Comparison of ENCODE assay signal across 10 cellular contexts in genomic region chr1:89516055-89516454, GRCh38. TPM values are rescaled to one million over a fixed set of nuclear protein-coding genes. Genes with fewer than 3 reads are reported as not detected.
DNase-seq lines count a peak whose midpoint lies in the region; ATAC-seq and TF ChIP-seq lines count a peak whose summit lies in the region.
"Had no signal": no experiment of that assay in that cellular context is flagged by ENCODE, and none has a peak within 500 bp of the region (broad histone marks: within the 10 kb centered on the region; RNA-seq: fewer than 3 reads in every experiment).

No MANE protein-coding gene starts in this region.

- no peaks in the 10 kb centered on the region for H3K36me3 Mint-ChIP-seq in activated T-helper 17 cell treated with anti-CD3 and anti-CD28 coated beads, Interleukin-2, amount 50 U/mL, for 72 hours (ENCODE audit: low read depth)

- no peaks in the 10 kb centered on the region for H3K9me2 ChIP-seq in hepatocyte (replicated peaks; ENCODE audit: insufficient read depth)

- H3K79me2 ChIP-seq in hepatocyte, result no peaks in the 10 kb centered on the region

- H3K27me3 ChIP-seq in hepatocyte, result no peaks in the 10 kb centered on the region

- H3K4me2 ChIP-seq in hepatocyte, result no peak overlapping the region

- H3K4me3 Mint-ChIP-seq in activated T-helper 17 cell treated with anti-CD3 and anti-CD28 coated beads, Interleukin-2, amount 50 U/mL, for 72 hours, result no peak overlapping the region

- H3K27ac Mint-ChIP-seq in activated T-helper 17 cell treated with anti-CD3 and anti-CD28 coated beads, Interleukin-2, amount 50 U/mL, for 72 hours, result no peak overlapping the region

- no peaks in the 10 kb centered on the region for H3K36me3 ChIP-seq in hepatocyte (replicated peaks; ENCODE audit: insufficient read depth, low read depth)

- H3K9me3 ChIP-seq in hepatocyte (ENCODE audit: low read depth), result no peaks in the 10 kb centered on the region

- H4K20me1 ChIP-seq in hepatocyte (ENCODE audit: insufficient read depth, poor library complexity, severe bottlenecking), result no peaks in the 10 kb centered on the region

- H3K4me1 Mint-ChIP-seq in activated T-helper 17 cell treated with anti-CD3 and anti-CD28 coated beads, Interleukin-2, amount 50 U/mL, for 72 hours, result peaks cover 6% of the 10 kb centered on the region

- H3K27ac ChIP-seq in hepatocyte, result no peak overlapping the region

- no peak for TF ChIP-seq CTCF in HFF-Myc (IDR thresholded peaks at IDR 0.05; ENCODE audit: low read depth, low read length, missing control alignments)
- no peak for TF ChIP-seq CTCF in hepatocyte (IDR thresholded peaks at IDR 0.05; ENCODE audit: poor library complexity)

- ATAC-seq in activated T-helper 17 cell treated with anti-CD3 and anti-CD28 coated beads, Interleukin-2, amount 50 U/mL, for 72 hours (replicated peaks), result peak; percentile 55
- ATAC-seq in HG03439 (IDR thresholded peaks at IDR 0.05; ENCODE audit: unreplicated experiment), result no peak
- no peak for ATAC-seq in GM18870 (IDR thresholded peaks at IDR 0.05; ENCODE audit: unreplicated experiment)

- no peaks in the 10 kb centered on the region for H3K4me1 ChIP-seq in hepatocyte (ENCODE audit: insufficient read depth)

- DNase-seq in AG08396 (ENCODE audit: low spot score), result peak; percentile 69
- DNase-seq in HFF-Myc (ENCODE audit: extremely low read depth, low read depth), result peak; percentile 33
- DNase-seq in hepatocyte (ENCODE audit: low spot score), result peak; percentile 12
- no peak for DNase-seq in SW 1271 (lab: John Stamatoyannopoulos, UW)
- DNase-seq in activated naive CD4-positive, alpha-beta T cell treated with anti-CD3 and anti-CD28 coated beads, Interleukin-2, amount 50 U/mL, for 16 hours, result no peak
- DNase-seq: caudate nucleus, NCI-H2029 treated with DMSO at 0.1 percent for 48 hours had no signal

- H3K27me3 Mint-ChIP-seq in activated T-helper 17 cell treated with anti-CD3 and anti-CD28 coated beads, Interleukin-2, amount 50 U/mL, for 72 hours, result peaks cover 7% of the 10 kb centered on the region

- H3K9me3 Mint-ChIP-seq in activated T-helper 17 cell treated with anti-CD3 and anti-CD28 coated beads, Interleukin-2, amount 50 U/mL, for 72 hours, result no peaks in the 10 kb centered on the region

- no peak overlapping the region for H3K4me3 ChIP-seq in HFF-Myc (replicated peaks; ENCODE audit: low read depth, low read length)
- no peak overlapping the region for H3K4me3 ChIP-seq in hepatocyte

- WGBS in hepatocyte (ENCODE audit: low lambda C conversion rate, missing lambda C conversion rate), result 69% methylated on average over 4 of the region's 4 CpGs

- no peak overlapping the region for H2AFZ ChIP-seq in hepatocyte

RNA-seq across cellular contexts. Expression of gene LRRC8B, which starts 8.6 kb away (rescaled TPM):
- 10 to 100 TPM; 16.3 to 45.8 TPM for total RNA-seq in activated T-helper 17 cell treated with anti-CD3 and anti-CD28 coated beads, Interleukin-2, amount 50 U/mL, for 72 hours
- total RNA-seq in hepatocyte, result 5.1 and 9.5 TPM in 2 replicates
- polyA plus RNA-seq in hepatocyte, result 1.7 and 4.6 TPM in 2 replicates

Comparison
In these comparisons a context has a peak if more than half of its experiments do, and no peak if none do; other contexts are left out.
1. DNase-seq: peak in AG08396 (single experiment), HFF-Myc (single experiment) and hepatocyte (single experiment); none in SW 1271 (0 of 2) and activated naive CD4-positive, alpha-beta T cell treated with anti-CD3 and anti-CD28 coated beads, Interleukin-2, amount 50 U/mL, for 16 hours (single experiment).